14 cellular contexts compared by ENCODE assay signal in the genomic region with DNA sequence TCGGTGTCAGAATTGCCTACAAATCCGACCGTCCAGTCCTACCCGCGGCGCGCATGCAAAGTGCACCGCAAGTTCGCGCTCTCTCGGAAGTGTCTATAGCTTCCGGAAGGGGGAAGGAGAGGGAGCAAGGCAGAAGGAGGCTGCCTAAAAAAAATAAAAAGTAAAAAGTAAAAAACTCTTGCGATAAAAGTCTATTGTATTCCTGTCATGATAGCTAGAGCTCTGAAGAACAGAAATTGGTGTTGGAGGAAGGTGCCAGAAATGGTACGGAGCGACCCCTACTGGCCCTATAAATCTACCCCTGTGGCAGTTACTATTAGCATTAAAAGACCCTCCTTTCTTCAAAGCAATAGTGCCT.
DNase-seq lines count a peak whose midpoint lies in the region; ATAC-seq, FAIRE-seq and TF ChIP-seq lines count a peak whose summit lies in the region.
"Had no signal": no experiment of that assay in that cellular context is flagged by ENCODE, and none has a peak within 500 bp of the region (broad histone marks: within the 10 kb centered on the region; RNA-seq: fewer than 3 reads in every experiment).

No MANE protein-coding gene starts in this region.

- H3K4me1 ChIP-seq in foreskin keratinocyte (no peaks in the 10 kb centered on the region), pancreas (no peaks in the 10 kb centered on the region)

- peak; percentile 37 for TF ChIP-seq CTCF in activated CD8-positive, alpha-beta T cell treated with anti-CD3 and anti-CD28 coated beads for 36 hours (IDR thresholded peaks at IDR 0.05)
- peak; percentile 42 for TF ChIP-seq CTCF in foreskin keratinocyte (conservative IDR thresholded peaks at IDR 0.05)
- TF ChIP-seq CTCF in pancreas (IDR thresholded peaks at IDR 0.05): no peak

- no peak overlapping the region for H3K4me3 ChIP-seq in pancreas
- H3K4me3 ChIP-seq: MG63 had no signal

- H3K27me3 ChIP-seq in foreskin keratinocyte (no peaks in the 10 kb centered on the region), pancreas (no peaks in the 10 kb centered on the region)
- H3K27me3 ChIP-seq: MG63 had no signal

- no peak overlapping the region for H3K27ac ChIP-seq in foreskin keratinocyte
- no peak overlapping the region for H3K27ac ChIP-seq in pancreas

- peak overlapping the region; percentile 81 for H3K4me3 Mint-ChIP-seq in activated CD8-positive, alpha-beta T cell treated with anti-CD3 and anti-CD28 coated beads for 36 hours
- H3K4me3 Mint-ChIP-seq: neural crest cell had no signal

- H3K4me1 Mint-ChIP-seq in activated CD8-positive, alpha-beta T cell treated with anti-CD3 and anti-CD28 coated beads for 36 hours (ENCODE audit: low read depth): peaks cover 31% of the 10 kb centered on the region
- H3K4me1 Mint-ChIP-seq: neural crest cell had no signal

- ATAC-seq in activated CD8-positive, alpha-beta T cell treated with anti-CD3 and anti-CD28 coated beads for 36 hours: peak; percentile 63
- ATAC-seq in foreskin keratinocyte (peak; percentile 27), GM18861 (IDR thresholded peaks at IDR 0.05; ENCODE audit: unreplicated experiment) (no peak), pancreas (no peak)
- ATAC-seq in stimulated activated naive CD8-positive, alpha-beta T cell treated with anti-CD3 and anti-CD28 coated beads, Interleukin-15, Interleukin-2, amounts not matched to agents 100 U/mL and 50 U/mL, for 24 hours: peak; percentile 59

- CTCF ChIA-PET in activated CD8-positive, alpha-beta T cell treated with anti-CD3 and anti-CD28 coated beads for 36 hours (lab: Charles Lee): interaction anchor here (0.7 to 3.1 kb wide), 3 partner anchors 67 to 74 kb away, joined by 3 to 17 read pairs (median 3); no protein-coding TSS in a partner anchor

- intact Hi-C loops in activated CD8-positive, alpha-beta T cell treated with anti-CD3 and anti-CD28 coated beads for 36 hours (cut with micrococcal nuclease): loop anchor here (5.0 kb wide), 1 partner anchor 71 kb away; no protein-coding TSS in a partner anchor
- intact Hi-C loops in pancreas (cut with DNase I): no loop called here

- no peak for FAIRE-seq in pancreas (lab: Jason Lieb, UNC)

- POLR2A ChIA-PET in activated CD8-positive, alpha-beta T cell treated with anti-CD3 and anti-CD28 coated beads for 36 hours (lab: Charles Lee): interaction anchor here (0.7 kb wide), 1 partner anchor 72 kb away, joined by 3 read pairs; no protein-coding TSS in a partner anchor

- no peaks in the 10 kb centered on the region for H3K9me3 Mint-ChIP-seq in activated CD8-positive, alpha-beta T cell treated with anti-CD3 and anti-CD28 coated beads for 36 hours
- H3K9me3 Mint-ChIP-seq: neural crest cell had no signal

- H3K27me3 Mint-ChIP-seq in activated CD8-positive, alpha-beta T cell treated with anti-CD3 and anti-CD28 coated beads for 36 hours: no peaks in the 10 kb centered on the region

- no peaks in the 10 kb centered on the region for H3K36me3 ChIP-seq in pancreas
- H3K36me3 ChIP-seq: MG63 had no signal

- peak overlapping the region; percentile 91 for H3K27ac Mint-ChIP-seq in activated CD8-positive, alpha-beta T cell treated with anti-CD3 and anti-CD28 coated beads for 36 hours

- no peaks in the 10 kb centered on the region for H3K9me3 ChIP-seq in pancreas
- H3K9me3 ChIP-seq: MG63 had no signal

- DNase-seq in NK-92 treated with Interleukin-12 subunit alpha and Interleukin-12 subunit beta, amount 100 ng/mL, for 24 hours (lab: John Stamatoyannopoulos, UW): peak; percentile 3
- DNase-seq in NK-92 (lab: John Stamatoyannopoulos, UW; ENCODE audit: unreplicated experiment) (no peak), foreskin keratinocyte (no peak), pancreas (no peak), T-helper 9 cell (no peak)
- DNase-seq in activated CD8-positive, alpha-beta T cell treated with anti-CD3 and anti-CD28 coated beads for 36 hours: peak; percentile 50
- peak; percentile 24 for DNase-seq in stimulated activated naive CD8-positive, alpha-beta T cell treated with anti-CD3 and anti-CD28 coated beads, Interleukin-15, Interleukin-2, amounts not matched to agents 100 U/mL and 50 U/mL, for 24 hours
- DNase-seq: 8988T; central memory CD4-positive, alpha-beta T cell; foreskin fibroblast; MG63; NCI-H69 had no signal

- peaks cover 3% of the 10 kb centered on the region for H3K36me3 Mint-ChIP-seq in activated CD8-positive, alpha-beta T cell treated with anti-CD3 and anti-CD28 coated beads for 36 hours (ENCODE audit: low read depth)

- WGBS in pancreas, 2 donors: 31% methylated on average over 15 of the region's 15 CpGs; no CpG with 5 or more reads in 1 of the 2 donors

Comparison
In these comparisons a context has a peak if more than half of its experiments do, and no peak if none do; other contexts are left out.
1. DNase-seq: peak in NK-92 treated with Interleukin-12 subunit alpha and Interleukin-12 subunit beta, amount 100 ng/mL, for 24 hours (single experiment), activated CD8-positive, alpha-beta T cell treated with anti-CD3 and anti-CD28 coated beads for 36 hours (single experiment) and stimulated activated naive CD8-positive, alpha-beta T cell treated with anti-CD3 and anti-CD28 coated beads, Interleukin-15, Interleukin-2, amounts not matched to agents 100 U/mL and 50 U/mL, for 24 hours (single experiment); none in NK-92 (single experiment), foreskin keratinocyte (0 of 2), pancreas (0 of 6) and T-helper 9 cell (single experiment).
2. ATAC-seq: peak in activated CD8-positive, alpha-beta T cell treated with anti-CD3 and anti-CD28 coated beads for 36 hours (single experiment), foreskin keratinocyte (single experiment) and stimulated activated naive CD8-positive, alpha-beta T cell treated with anti-CD3 and anti-CD28 coated beads, Interleukin-15, Interleukin-2, amounts not matched to agents 100 U/mL and 50 U/mL, for 24 hours (single experiment); none in GM18861 (single experiment) and pancreas (0 of 4).
3. CTCF ChIP-seq: peak in activated CD8-positive, alpha-beta T cell treated with anti-CD3 and anti-CD28 coated beads for 36 hours (single experiment) and foreskin keratinocyte (single experiment); none in pancreas (0 of 4).